In the genomic region with DNA sequence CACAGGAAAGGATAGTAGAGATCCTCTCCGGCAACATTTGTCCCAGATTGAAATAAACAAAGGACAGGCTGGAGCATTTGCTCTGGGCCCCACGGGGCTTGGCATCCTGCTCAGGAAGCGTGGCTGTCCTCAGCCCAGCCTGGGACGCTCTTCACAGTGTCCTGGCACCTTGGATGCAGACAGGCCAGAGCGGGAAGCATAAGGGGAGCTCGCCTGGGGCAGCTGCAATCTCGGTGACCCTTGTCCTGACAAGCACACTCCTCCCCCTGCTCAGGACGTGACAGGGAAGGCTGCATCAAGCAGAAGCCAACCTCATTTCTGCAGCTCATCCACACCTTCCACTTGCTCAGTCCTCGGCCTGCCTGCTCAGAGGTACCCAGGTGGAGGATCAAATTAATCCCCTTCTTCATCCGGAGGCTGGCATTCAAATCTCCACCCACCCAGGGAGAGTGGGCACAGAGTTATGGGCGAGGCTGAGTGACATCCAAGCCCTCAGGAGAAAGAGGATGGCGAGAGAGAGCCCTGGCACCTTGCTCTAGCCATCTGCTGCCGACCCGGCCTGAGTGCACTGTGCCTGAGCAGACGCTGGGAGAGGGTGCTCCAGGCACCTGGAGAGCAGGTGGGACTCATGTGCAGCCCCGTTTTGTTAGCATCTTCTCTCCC, we compare ENCODE assay signal across 16 cellular contexts.
"Had no signal": no experiment of that assay in that cellular context is flagged by ENCODE, and none has a peak within 500 bp of the region (broad histone marks: within the 10 kb centered on the region; RNA-seq: fewer than 3 reads in every experiment).

No MANE protein-coding gene starts in this region.

- H3K4me1 ChIP-seq: vagina had no signal

- H3K27ac ChIP-seq: cardiac muscle cell, hepatocyte, ovary, skin epidermis, vagina, WERI-Rb-1 had no signal

- H2AFZ ChIP-seq: hepatocyte had no signal

- H3K4me2 ChIP-seq: hepatocyte had no signal

- H3K4me3 ChIP-seq: cardiac muscle cell, hepatocyte, ovary, skin epidermis, vagina had no signal

- H3K79me2 ChIP-seq: hepatocyte had no signal

- ATAC-seq: activated CD4-positive, alpha-beta T cell treated with anti-CD3 and anti-CD28 coated beads for 36 hours; activated CD8-positive, alpha-beta T cell treated with anti-CD3 and anti-CD28 coated beads for 36 hours; activated T-cell treated with anti-CD3 and anti-CD28 coated beads, Interleukin-2, amount 50 U/mL, for 72 hours; natural killer cell had no signal

- H3K9me3 ChIP-seq: ovary, vagina had no signal

- H3K27me3 ChIP-seq: cardiac muscle cell, hepatocyte, ovary, vagina had no signal

- H3K36me3 ChIP-seq: cardiac muscle cell, ovary, vagina, WERI-Rb-1 had no signal

- FAIRE-seq: astrocyte had no signal

- DNase-seq: activated CD4-positive, alpha-beta T cell treated with anti-CD3 and anti-CD28 coated beads for 36 hours; activated CD8-positive, alpha-beta memory T cell treated with anti-CD3 and anti-CD28 coated beads, Interleukin-2, amount 50 U/mL, for 4 hours; activated CD8-positive, alpha-beta T cell treated with anti-CD3 and anti-CD28 coated beads for 36 hours; activated gamma-delta T cell treated with Interleukin-2 at 50 U/mL for 16 hours; activated T-cell treated with anti-CD3 and anti-CD28 coated beads, Interleukin-2, amount 50 U/mL, for 72 hours; cortex of kidney; effector CD8-positive, alpha-beta T cell; natural killer cell; ovary; T1000; WERI-Rb-1 had no signal
